Comparison of ENCODE assay signal across 17 cellular contexts in the genomic region with DNA sequence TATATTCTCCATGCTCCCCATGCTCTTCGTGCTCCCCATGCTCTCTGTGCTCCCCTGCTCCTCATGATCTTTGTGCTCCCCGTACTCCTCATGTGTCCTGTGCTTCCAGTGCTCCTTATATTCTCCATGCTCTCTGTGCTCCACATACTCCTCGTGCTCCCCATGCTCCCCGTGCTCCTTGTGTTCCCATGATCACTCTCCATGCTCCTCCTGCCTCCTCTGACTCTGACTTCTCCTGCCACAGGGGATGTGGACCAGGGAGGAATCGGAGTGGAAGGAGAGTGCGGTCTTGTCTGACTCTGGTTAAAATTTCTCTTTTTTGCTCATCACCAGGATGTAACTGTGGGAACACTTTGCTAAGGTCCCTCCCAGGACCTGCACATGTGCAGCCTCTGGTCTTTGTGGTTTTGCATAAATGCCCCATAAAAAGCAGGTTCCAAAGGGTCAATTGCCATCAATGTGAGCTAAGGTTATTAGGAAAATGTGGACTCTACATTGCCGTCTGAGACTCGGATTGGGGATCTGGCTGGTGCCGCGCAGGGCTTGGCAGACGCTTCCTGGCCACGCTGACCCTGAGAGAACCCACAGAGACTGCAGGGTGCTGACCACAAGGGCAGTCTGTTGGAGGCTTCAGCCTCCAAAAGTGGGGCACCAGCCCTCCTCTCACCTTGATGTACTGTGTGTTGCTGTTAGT. TPM values are rescaled to one million over a fixed set of nuclear protein-coding genes. Genes with fewer than 3 reads are reported as not detected.
DNase-seq lines count a peak whose midpoint lies in the region; ATAC-seq, FAIRE-seq and TF ChIP-seq lines count a peak whose summit lies in the region.
"Had no signal": no experiment of that assay in that cellular context is flagged by ENCODE, and none has a peak within 500 bp of the region (broad histone marks: within the 10 kb centered on the region; RNA-seq: fewer than 3 reads in every experiment).

No MANE protein-coding gene starts in this region.

- TF ChIP-seq POLR2A in spleen (IDR thresholded peaks at IDR 0.05), result no peak

- WGBS in neuronal stem cell (ENCODE audit: extremely low coverage in 2 of 2, insufficient read length in 2 of 2, insufficient replicate concordance in 1 of 2), 2 donors, result no CpG with 5 or more reads among the region's 12 CpGs
- 77 to 84% (median 80%) methylated on average over 11 to 12 of the region's 12 CpGs for WGBS in spleen, 5 donors

- no peak overlapping the region for H3K4ac ChIP-seq in neuronal stem cell (ENCODE audit: low read length)

- TF ChIP-seq CTCF in bronchial epithelial cell (IDR thresholded peaks at IDR 0.05; ENCODE audit: insufficient read depth, low read length, severe bottlenecking), result no peak
- no peak for TF ChIP-seq CTCF in spleen (IDR thresholded peaks at IDR 0.05 in 8 of 11, conservative IDR thresholded peaks at IDR 0.05 in 3 of 11)

- no peak overlapping the region for H4K91ac ChIP-seq in neuronal stem cell (ENCODE audit: low read depth, low read length, poor library complexity)

- H2AK5ac ChIP-seq in neuronal stem cell (ENCODE audit: low read depth, low read length), result no peak overlapping the region

- FAIRE-seq in bronchial epithelial cell (lab: Jason Lieb, UNC), result peak; percentile 80

- H2BK5ac ChIP-seq in neuronal stem cell (ENCODE audit: low read length), result no peak overlapping the region

- H2BK120ac ChIP-seq in neuronal stem cell (ENCODE audit: low read depth, low read length), result no peak overlapping the region

- DNase-seq in H7 (peak; percentile 28), HT1080 (ENCODE audit: low read depth) (peak; percentile 34), bronchial epithelial cell (ENCODE audit: low read depth) (no peak), neuronal stem cell (ENCODE audit: low spot score) (no peak), spleen (no peak)
- DNase-seq: AML-193; left lung; NCI-H187; occipital lobe; Right ventricle myocardium superior; stimulated activated CD4-positive, alpha-beta T cell treated with anti-CD3 and anti-CD28 coated beads, Interleukin-2, amount 100 ng/mL, for 24 hours; T-cell had no signal

- H3K36me3 ChIP-seq in H7 (replicated peaks; ENCODE audit: control insufficient read depth, insufficient read depth, low read length) (no peaks in the 10 kb centered on the region), bronchial epithelial cell (ENCODE audit: control insufficient read depth, insufficient read depth, low read length) (no peaks in the 10 kb centered on the region), neuronal stem cell (replicated peaks in 1 of 2; ENCODE audit: control insufficient read depth in 2 of 2, insufficient read depth in 2 of 2, low read length in 2 of 2) (no peaks in the 10 kb centered on the region), spleen (no peaks in the 10 kb centered on the region)
- H3K36me3 ChIP-seq: left lung, vagina had no signal

- H3K27me3 ChIP-seq in H7 (ENCODE audit: control insufficient read depth, insufficient read depth, low read length) (no peaks in the 10 kb centered on the region), bronchial epithelial cell (ENCODE audit: control insufficient read depth, insufficient read depth, low read length) (peaks cover 24% of the 10 kb centered on the region), neuronal stem cell (ENCODE audit: control insufficient read depth in 3 of 3, insufficient read depth in 3 of 3, low read depth in 1 of 3, low read length in 3 of 3) (peaks cover 0 to 14% (median 5%) of the 10 kb centered on the region in 3 experiments), spleen (replicated peaks in 1 of 7) (peaks cover 0 to 71% (median 27%) of the 10 kb centered on the region in 7 donors)
- H3K27me3 ChIP-seq: vagina had no signal

- H3K4me1 ChIP-seq in neuronal stem cell (ENCODE audit: control insufficient read depth in 2 of 2, insufficient read depth in 1 of 2, low read depth in 1 of 2, low read length in 2 of 2) (peaks cover 13 to 18% of the 10 kb centered on the region in 2 donors), spleen (peaks cover 0 to 15% (median 1%) of the 10 kb centered on the region in 6 donors)
- H3K4me1 ChIP-seq: left lung had no signal

- no peak overlapping the region for H3K9ac ChIP-seq in neuronal stem cell (ENCODE audit: low read depth, low read length, poor library complexity)

- H3K27ac ChIP-seq in neuronal stem cell (replicated peaks; ENCODE audit: low read length) (no peak overlapping the region), spleen (no peak overlapping the region)
- H3K27ac ChIP-seq: dorsolateral prefrontal cortex, left lung, vagina, VCaP had no signal

- H3K14ac ChIP-seq in neuronal stem cell (ENCODE audit: low read length), result no peak overlapping the region

- H2BK12ac ChIP-seq in neuronal stem cell (ENCODE audit: low read length), result no peak overlapping the region

- H2BK15ac ChIP-seq in neuronal stem cell (ENCODE audit: low read length), result no peak overlapping the region

- no peak overlapping the region for H3K4me3 ChIP-seq in H7 (ENCODE audit: insufficient read depth, low read depth, low read length)
- no peak overlapping the region for H3K4me3 ChIP-seq in bronchial epithelial cell (ENCODE audit: low read depth, low read length)
- no peak overlapping the region for H3K4me3 ChIP-seq in neuronal stem cell (ENCODE audit: low read length in 2 of 2)
- no peak overlapping the region for H3K4me3 ChIP-seq in spleen
- H3K4me3 ChIP-seq: left lung, vagina had no signal

- H3K23ac ChIP-seq in neuronal stem cell (ENCODE audit: low read depth, low read length, poor library complexity), result peak overlapping the region; percentile 62

- intact Hi-C loops in spleen (cut with DNase I; ENCODE audit: low total_unique reads), result no loop called here

- peak overlapping the region; percentile 86 for H2AFZ ChIP-seq in neuronal stem cell (ENCODE audit: low read length)

- no peak overlapping the region for H3K4me2 ChIP-seq in neuronal stem cell (ENCODE audit: insufficient read depth, low read length, poor library complexity, severe bottlenecking)

- no peaks in the 10 kb centered on the region for H3K79me1 ChIP-seq in neuronal stem cell (ENCODE audit: low read depth, low read length)

- peaks cover 2 to 3% of the 10 kb centered on the region in 2 donors for H3K9me3 ChIP-seq in neuronal stem cell (replicated peaks in 1 of 2; ENCODE audit: control insufficient read depth in 2 of 2, insufficient read depth in 1 of 2, low read depth in 1 of 2, low read length in 2 of 2)
- H3K9me3 ChIP-seq in spleen, result no peaks in the 10 kb centered on the region
- H3K9me3 ChIP-seq: left lung, vagina had no signal

- no peak for ATAC-seq in GM21423 (IDR thresholded peaks at IDR 0.05; ENCODE audit: unreplicated experiment)
- ATAC-seq in GM18909 (IDR thresholded peaks at IDR 0.05; ENCODE audit: poor library complexity, unreplicated experiment), result no peak
- ATAC-seq: T-cell had no signal

- H3K18ac ChIP-seq in neuronal stem cell (ENCODE audit: low read length), result no peak overlapping the region

- no peak overlapping the region for H4K8ac ChIP-seq in neuronal stem cell (ENCODE audit: low read depth, low read length)

RNA-seq across cellular contexts. Expression of a gene that starts 52.5 kb away (rescaled TPM):
- total RNA-seq in H7 (2014; rRNA removed; shearing (Covaris generic)), result 60.3 and 63.0 TPM in 2 replicates
- 190 and 220 TPM in 2 replicates for total RNA-seq in HT1080 (2014; rRNA removed; shearing (Covaris generic))
- 118 and 126 TPM in 2 replicates for polyA plus RNA-seq in HT1080 (2015; cell fraction: cytosol; rRNA removed)
- 83.2 and 90.2 TPM in 2 replicates for polyA plus RNA-seq in HT1080 (2015; cell fraction: nucleus; rRNA removed)
- total RNA-seq in bronchial epithelial cell (0.77 and 1.8 TPM in 2 replicates), spleen (1 to 10 TPM; 1.0 to 5.4 (median 2.1) TPM)
- 24.6 TPM for polyA plus RNA-seq in neuronal stem cell (2013, experiment 1 of 2)
- polyA plus RNA-seq in neuronal stem cell (2013, experiment 2 of 2), result 25.7 TPM
- 1 to 10 TPM; 1.2 to 3.4 (median 2.6) TPM for polyA plus RNA-seq in spleen

RNA-seq across cellular contexts. Expression of a gene that starts 52.5 kb away (rescaled TPM):
- 32.1 and 39.3 TPM in 2 replicates for total RNA-seq in H7 (2014; rRNA removed; shearing (Covaris generic))
- 49.2 and 52.7 TPM in 2 replicates for total RNA-seq in HT1080 (2014; rRNA removed; shearing (Covaris generic))
- 42.2 and 47.2 TPM in 2 replicates for polyA plus RNA-seq in HT1080 (2015; cell fraction: cytosol; rRNA removed)
- polyA plus RNA-seq in HT1080 (2015; cell fraction: nucleus; rRNA removed), result 152 and 154 TPM in 2 replicates
- total RNA-seq in bronchial epithelial cell (36.1 TPM in 2 replicates), spleen (10 to 100 TPM; 32.2 to 82.9 (median 39.7) TPM)
- 31.5 TPM for polyA plus RNA-seq in neuronal stem cell (2013, experiment 1 of 2)
- polyA plus RNA-seq in neuronal stem cell (2013, experiment 2 of 2), result 31.0 TPM
- 10 to 100 TPM; 26.5 to 54.5 (median 38.6) TPM for polyA plus RNA-seq in spleen

Comparison
In these comparisons a context has a peak if more than half of its experiments do, and no peak if none do; other contexts are left out.
1. DNase-seq: peak in H7 (single experiment) and HT1080 (single experiment); none in bronchial epithelial cell (single experiment), neuronal stem cell (single experiment) and spleen (single experiment).